ENCODE assay signal across 17 cellular contexts in the genomic region with DNA sequence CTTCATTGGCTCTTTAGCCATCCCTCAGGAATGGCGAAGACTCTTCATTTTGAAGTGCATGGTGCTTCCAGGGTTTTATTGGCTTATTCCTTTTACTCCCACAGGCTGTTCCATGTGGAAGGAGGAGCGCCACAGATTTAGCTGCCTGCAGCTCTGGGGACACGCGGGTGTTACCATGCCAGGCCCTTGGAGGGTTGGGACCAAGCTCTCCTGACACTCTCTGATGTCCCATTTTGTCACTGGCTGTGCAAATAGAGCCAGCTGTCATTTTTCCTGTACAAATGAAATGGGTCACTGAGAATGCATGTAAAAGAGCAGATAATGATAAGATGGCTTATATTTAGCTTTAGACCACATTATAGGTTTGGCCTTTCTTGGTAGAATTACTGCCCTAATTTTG. TPM values are rescaled to one million over a fixed set of nuclear protein-coding genes. Genes with fewer than 3 reads are reported as not detected.
A peak's percentile ranks its signal among the peaks of the same experiment; 100 is the strongest.
DNase-seq lines count a peak whose midpoint lies in the region; ATAC-seq and TF ChIP-seq lines count a peak whose summit lies in the region.
"Had no signal": no experiment of that assay in that cellular context is flagged by ENCODE, and none has a peak within 500 bp of the region (broad histone marks: within the 10 kb centered on the region; RNA-seq: fewer than 3 reads in every experiment).

No MANE protein-coding gene starts in this region.

- peak; percentile 24 for DNase-seq in cardiac septum (ENCODE audit: low spot score)
- no peak for DNase-seq in Right ventricle myocardium inferior (ENCODE audit: missing footprints)
- DNase-seq in NCI-H69 (lab: John Stamatoyannopoulos, UW) = peak; percentile 79
- no peak for DNase-seq in chondrocyte (ENCODE audit: low spot score)
- DNase-seq in stimulated activated CD4-positive, alpha-beta T cell treated with anti-CD3 and anti-CD28 coated beads, Interleukin-15, amount 100 ng/mL, for 24 hours = no peak
- no peak for DNase-seq in kidney tubule cell (ENCODE audit: low spot score)
- DNase-seq: NCI-H1092 treated with DMSO at 0.1 percent for 48 hours, NCI-H1436 treated with DMSO at 0.1 percent for 48 hours, NCI-H187 treated with DMSO at 0.1 percent for 48 hours, NCI-H524 treated with DMSO at 0.1 percent for 48 hours, NCI-H82 had no signal

- peaks cover 6% of the 10 kb centered on the region for H3K4me1 ChIP-seq in endocrine pancreas (ENCODE audit: control insufficient read depth, insufficient read depth, low read length)
- H3K4me1 ChIP-seq: A549 had no signal

- no peaks in the 10 kb centered on the region for H3K9me3 ChIP-seq in endocrine pancreas (ENCODE audit: control insufficient read depth, low read length)
- H3K9me3 ChIP-seq: A549 had no signal

- H3K4me3 Mint-ChIP-seq in chondrocyte (ENCODE audit: unreplicated experiment) = no peak overlapping the region
- H3K4me3 Mint-ChIP-seq: CD8-positive, alpha-beta memory T cell had no signal

- H3K36me3 Mint-ChIP-seq in chondrocyte (ENCODE audit: low read depth) = peaks cover 26% of the 10 kb centered on the region

- H3K9me3 Mint-ChIP-seq in chondrocyte (ENCODE audit: low read depth) = no peaks in the 10 kb centered on the region
- H3K9me3 Mint-ChIP-seq: CD8-positive, alpha-beta memory T cell had no signal

- TF ChIP-seq CTCF in chondrocyte (IDR thresholded peaks at IDR 0.05) = no peak

- H3K36me3 ChIP-seq in endocrine pancreas (ENCODE audit: control insufficient read depth, insufficient read depth, low read length) = peaks cover 2% of the 10 kb centered on the region

- intact Hi-C loops in cardiac septum (cut with DNase I) (no loop called here), Right ventricle myocardium inferior (cut with DNase I) (no loop called here)

- H3K4me1 Mint-ChIP-seq in chondrocyte (ENCODE audit: low read depth) = no peaks in the 10 kb centered on the region

- ATAC-seq in Right ventricle myocardium inferior = no peak

- H3K4me3 ChIP-seq in endocrine pancreas (ENCODE audit: control insufficient read depth, insufficient read depth, low read length) = peak overlapping the region; percentile 33
- H3K4me3 ChIP-seq: A549, K562 had no signal

- no peak overlapping the region for H3K9ac ChIP-seq in endocrine pancreas (ENCODE audit: control insufficient read depth, insufficient read depth, low read length)

- H3K27me3 Mint-ChIP-seq in chondrocyte (ENCODE audit: low read depth) = no peaks in the 10 kb centered on the region
- H3K27me3 Mint-ChIP-seq: CD8-positive, alpha-beta memory T cell had no signal

- no peak overlapping the region for H3K27ac Mint-ChIP-seq in chondrocyte (ENCODE audit: unreplicated experiment)

- no peaks in the 10 kb centered on the region for H3K27me3 ChIP-seq in endocrine pancreas (ENCODE audit: control insufficient read depth, insufficient read depth, low read length)

RNA-seq across cellular contexts. Expression of a gene that starts 9.2 kb away (rescaled TPM):
- 32.9 TPM for total RNA-seq in cardiac septum
- total RNA-seq in Right ventricle myocardium inferior = 36.8 TPM
- 25.4 to 27.8 TPM (median 25.5 TPM) in 3 replicates for total RNA-seq in chondrocyte

RNA-seq across cellular contexts. Expression of a gene that starts 9.5 kb away (rescaled TPM):
- 33.9 TPM for total RNA-seq in cardiac septum
- 36.1 TPM for total RNA-seq in Right ventricle myocardium inferior
- total RNA-seq in chondrocyte = 14.9 to 21.1 TPM (median 17.0 TPM) in 3 replicates

RNA-seq across cellular contexts. Expression of a gene that starts 19.4 kb away (rescaled TPM):
- total RNA-seq in cardiac septum = 39.5 TPM
- 39.5 TPM for total RNA-seq in Right ventricle myocardium inferior
- total RNA-seq in chondrocyte = 49.1 to 54.5 TPM (median 50.4 TPM) in 3 replicates

RNA-seq across cellular contexts. Expression of a gene that starts 20.1 kb away (rescaled TPM):
- total RNA-seq in cardiac septum (17.5 TPM), Right ventricle myocardium inferior (12.3 TPM), chondrocyte (13.2 to 24.3 TPM (median 17.0 TPM) in 3 replicates)

RNA-seq across cellular contexts. Expression of a gene that starts 32.3 kb away (rescaled TPM):
- total RNA-seq in cardiac septum = not detected
- not detected for total RNA-seq in Right ventricle myocardium inferior
- total RNA-seq in chondrocyte = not detected in 3 replicates
- total RNA-seq: Calu3, M059J had no signal

Comparison
In these comparisons a context has a peak if more than half of its experiments do, and no peak if none do; other contexts are left out.
1. DNase-seq: peak in cardiac septum (single experiment) and NCI-H69 (single experiment); none in Right ventricle myocardium inferior (single experiment), chondrocyte (single experiment), stimulated activated CD4-positive, alpha-beta T cell treated with anti-CD3 and anti-CD28 coated beads, Interleukin-15, amount 100 ng/mL, for 24 hours (single experiment) and kidney tubule cell (single experiment).